ENCODE assay signal across 11 cellular contexts in genomic region chr9:136614372-136614922, GRCh38. TPM values are rescaled to one million over a fixed set of nuclear protein-coding genes. Genes with fewer than 3 reads are reported as not detected.
A peak's percentile ranks its signal among the peaks of the same experiment; 100 is the strongest.
DNase-seq lines count a peak whose midpoint lies in the region; ATAC-seq, FAIRE-seq and TF ChIP-seq lines count a peak whose summit lies in the region.
"Had no signal": no experiment of that assay in that cellular context is flagged by ENCODE, and none has a peak within 500 bp of the region (broad histone marks: within the 10 kb centered on the region; RNA-seq: fewer than 3 reads in every experiment).

No MANE protein-coding gene starts in this region.

- H3K4me3 ChIP-seq in cardiac fibroblast (replicated peaks in 1 of 2; ENCODE audit: low read depth in 2 of 2, low read length in 2 of 2), result no peak overlapping the region

- H3K9me3 Mint-ChIP-seq in activated T-cell treated with anti-CD3 and anti-CD28 coated beads, Interleukin-2, amount 50 U/mL, for 24 hours, result no peaks in the 10 kb centered on the region
- H3K9me3 Mint-ChIP-seq in MCF 10A (ENCODE audit: unreplicated experiment), result no peaks in the 10 kb centered on the region

- H3K4me3 Mint-ChIP-seq in activated T-cell treated with anti-CD3 and anti-CD28 coated beads, Interleukin-2, amount 50 U/mL, for 24 hours, result no peak overlapping the region
- no peak overlapping the region for H3K4me3 Mint-ChIP-seq in MCF 10A (ENCODE audit: unreplicated experiment)

- no peaks in the 10 kb centered on the region for H3K36me3 Mint-ChIP-seq in activated T-cell treated with anti-CD3 and anti-CD28 coated beads, Interleukin-2, amount 50 U/mL, for 24 hours (ENCODE audit: low read depth)
- H3K36me3 Mint-ChIP-seq in MCF 10A (ENCODE audit: insufficient read depth, unreplicated experiment), result no peaks in the 10 kb centered on the region

- FAIRE-seq in H54 (lab: Jason Lieb, UNC), result no peak

- intact Hi-C loops in MCF 10A (cut with micrococcal nuclease), result no loop called here

- CTCF ChIA-PET in MCF 10A (lab: Yijun Ruan, JAX), result no interaction called here

- POLR2A ChIA-PET in MCF 10A (lab: Yijun Ruan, JAX), result interaction anchor here (0.6 to 2.1 kb wide), 3 partner anchors 9 to 13 kb away, joined by 3 to 6 read pairs (median 5); no protein-coding TSS in a partner anchor

- no peak for TF ChIP-seq CTCF in cardiac fibroblast (IDR thresholded peaks at IDR 0.05; ENCODE audit: low read depth, low read length)
- TF ChIP-seq CTCF in MCF 10A (IDR thresholded peaks at IDR 0.05; ENCODE audit: unreplicated experiment), result no peak

- no peaks in the 10 kb centered on the region for H3K4me1 Mint-ChIP-seq in activated T-cell treated with anti-CD3 and anti-CD28 coated beads, Interleukin-2, amount 50 U/mL, for 24 hours (ENCODE audit: low read depth)
- H3K4me1 Mint-ChIP-seq in MCF 10A (ENCODE audit: insufficient read depth, unreplicated experiment), result peaks cover 6% of the 10 kb centered on the region

- peak; percentile 40; the same call in 1 of the 2 replicates for TF ChIP-seq POLR2A in H54 (IDR thresholded peaks at IDR 0.05; ENCODE audit: low read depth, low read length)

- BruUV-seq in MCF 10A (replicated peaks; lab: Mats Ljungman, UMichigan), result no TSS peak

- DNase-seq in H54 (ENCODE audit: insufficient read length, low spot score) (peak; percentile 98), cardiac fibroblast (ENCODE audit: low read depth in 2 of 2) (peak; percentile 74 to 91), islet precursor cell (peak; percentile 80), stromal cell of bone marrow (ENCODE audit: low read depth) (peak; percentile 50), MCF 10A (ENCODE audit: unreplicated experiment) (no peak), superior temporal gyrus (ENCODE audit: extremely low spot score) (no peak)
- DNase-seq in activated T-cell treated with anti-CD3 and anti-CD28 coated beads, Interleukin-2, amount 50 U/mL, for 24 hours, result no peak
- DNase-seq: activated T-cell treated with anti-CD3 and anti-CD28 coated beads for 4 hours, NCI-H345, T-helper 2 cell had no signal

- ATAC-seq in GM19328 (IDR thresholded peaks at IDR 0.05; ENCODE audit: unreplicated experiment), result no peak

- no peak overlapping the region for H3K27ac Mint-ChIP-seq in activated T-cell treated with anti-CD3 and anti-CD28 coated beads, Interleukin-2, amount 50 U/mL, for 24 hours
- no peak overlapping the region for H3K27ac Mint-ChIP-seq in MCF 10A (ENCODE audit: low read depth, unreplicated experiment)

- peaks cover 4% of the 10 kb centered on the region for H3K27me3 Mint-ChIP-seq in activated T-cell treated with anti-CD3 and anti-CD28 coated beads, Interleukin-2, amount 50 U/mL, for 24 hours
- H3K27me3 Mint-ChIP-seq in MCF 10A (ENCODE audit: insufficient read depth, unreplicated experiment), result no peaks in the 10 kb centered on the region

RNA-seq across cellular contexts. Expression of gene EGFL7, which starts 48.3 kb away (rescaled TPM):
- 3.9 and 4.3 TPM in 2 replicates for total RNA-seq in MCF 10A (2022)

Comparison
In these comparisons a context has a peak if more than half of its experiments do, and no peak if none do; other contexts are left out.
1. DNase-seq: peak in H54 (single experiment), cardiac fibroblast (2 of 2), islet precursor cell (single experiment) and stromal cell of bone marrow (single experiment); none in activated T-cell treated with anti-CD3 and anti-CD28 coated beads, Interleukin-2, amount 50 U/mL, for 24 hours (single experiment), MCF 10A (single experiment) and superior temporal gyrus (single experiment).